8 cellular contexts compared by ENCODE assay signal in genomic region chr15:52019394-52020252, GRCh38. TPM values are rescaled to one million over a fixed set of nuclear protein-coding genes. Genes with fewer than 3 reads are reported as not detected.
DNase-seq lines count a peak whose midpoint lies in the region; ATAC-seq and TF ChIP-seq lines count a peak whose summit lies in the region.

No MANE protein-coding gene starts in this region.

- H3K4me3 ChIP-seq in DOHH2 (ENCODE audit: low read length) (peak overlapping the region; percentile 90), HUES6 (ENCODE audit: low read depth, low read length) (peak overlapping the region; percentile 84), psoas muscle (peak overlapping the region; percentile 65), urinary bladder (ENCODE audit: low read depth, low read length) (peak overlapping the region; percentile 80)

- H3K9ac ChIP-seq in HUES6 (ENCODE audit: low read length): peak overlapping the region; percentile 87

- 0 out of 2 replicates have a peak, but pooled peaks cover 3% of the 10 kb centered on the region for H3F3A ChIP-seq in DOHH2 (ENCODE audit: control insufficient read depth, insufficient read depth)

- H3K4me1 ChIP-seq in DOHH2 (ENCODE audit: control insufficient read depth, low read length) (peaks cover 36% of the 10 kb centered on the region), HUES6 (ENCODE audit: control insufficient read depth, insufficient read depth, low read length) (peaks cover 18% of the 10 kb centered on the region), psoas muscle (peaks cover 37% of the 10 kb centered on the region), urinary bladder (ENCODE audit: insufficient read depth) (no peaks in the 10 kb centered on the region)

- DNase-seq in SW480 (ENCODE audit: low spot score) (peak; percentile 76), amniotic epithelial cell (ENCODE audit: low read depth) (peak; percentile 88), left ventricle myocardium superior (peak; percentile 87), psoas muscle (peak; percentile 89 to 95)

- peaks cover 16% of the 10 kb centered on the region; the same call in 1 of the 2 replicates for H4K20me1 ChIP-seq in DOHH2 (ENCODE audit: control insufficient read depth, insufficient read depth, low read depth, low read length)

- H3K9me2 ChIP-seq in DOHH2 (replicated peaks; ENCODE audit: control insufficient read depth, low read length): no peaks in the 10 kb centered on the region

- H3K36me3 ChIP-seq in DOHH2 (ENCODE audit: control insufficient read depth, low read length) (no peaks in the 10 kb centered on the region; the same call in 1 of the 2 replicates), HUES6 (ENCODE audit: control insufficient read depth, insufficient read depth, low read length) (no peaks in the 10 kb centered on the region), psoas muscle (ENCODE audit: insufficient read depth in 1 of 2, low read depth in 1 of 2) (no peaks in the 10 kb centered on the region), urinary bladder (ENCODE audit: insufficient read depth) (no peaks in the 10 kb centered on the region)

- peak overlapping the region; percentile 99 for H3K4me2 ChIP-seq in DOHH2 (ENCODE audit: low read length)

- intact Hi-C loops in left ventricle myocardium superior (cut with micrococcal nuclease) (no loop called here), psoas muscle (cut with DNase I) (loop anchor here (5.0 to 10.0 kb wide), 4 partner anchors 37 to 548 kb away; partner anchors contain the start of gene ARPP19 (in 1 of the 2))

- no peaks in the 10 kb centered on the region for H3K27me3 ChIP-seq in DOHH2 (ENCODE audit: control insufficient read depth, low read length)
- H3K27me3 ChIP-seq in HUES6 (ENCODE audit: control insufficient read depth, insufficient read depth, low read length): no peaks in the 10 kb centered on the region
- H3K27me3 ChIP-seq in psoas muscle (ENCODE audit: insufficient read depth in 3 of 3, low read length in 2 of 3): no peaks in the 10 kb centered on the region

- ATAC-seq in GM21447 (IDR thresholded peaks at IDR 0.05; ENCODE audit: unreplicated experiment) (peak; percentile 50), left ventricle myocardium superior (peak; percentile 79), psoas muscle (peak; percentile 86 to 89 (median 87))

- no peak for TF ChIP-seq CTCF in DOHH2 (IDR thresholded peaks at IDR 0.05; ENCODE audit: low read depth, low read length, poor library complexity, severe bottlenecking)
- TF ChIP-seq CTCF in psoas muscle (IDR thresholded peaks at IDR 0.05): no peak

- WGBS in psoas muscle, 3 donors: 0 to 1% (median 1%) methylated on average over 44 to 100 of the region's 100 CpGs
- under 1% methylated on average over 99 of the region's 100 CpGs for WGBS in urinary bladder

- no peaks in the 10 kb centered on the region for H3K9me3 ChIP-seq in DOHH2 (ENCODE audit: control insufficient read depth, insufficient read depth, low read length)
- H3K9me3 ChIP-seq in HUES6 (ENCODE audit: control insufficient read depth, insufficient read depth, low read depth, low read length): no peaks in the 10 kb centered on the region
- no peaks in the 10 kb centered on the region for H3K9me3 ChIP-seq in psoas muscle

- H3K27ac ChIP-seq in DOHH2 (ENCODE audit: low read depth, low read length) (peak overlapping the region; percentile 55), HUES6 (ENCODE audit: low read depth, low read length) (peak overlapping the region; percentile 56), psoas muscle (peak overlapping the region; percentile 83), urinary bladder (ENCODE audit: low read depth) (peak overlapping the region; percentile 94)

- peaks cover 55% of the 10 kb centered on the region for H3K79me2 ChIP-seq in DOHH2 (ENCODE audit: control insufficient read depth, low read length)

RNA-seq across cellular contexts. Expression of gene MAPK6, which starts 0.6 kb away (rescaled TPM):
- total RNA-seq in left ventricle myocardium superior (17.9 TPM), psoas muscle (10 to 100 TPM; 29.4 to 58.5 (median 47.7) TPM), urinary bladder (50.8 TPM)
- polyA plus RNA-seq in psoas muscle (10 to 100 TPM; 21.1 to 62.7 (median 48.5) TPM), urinary bladder (16.2 TPM)

RNA-seq across cellular contexts. Expression of gene LEO1, which starts 48.0 kb away (rescaled TPM):
- total RNA-seq in left ventricle myocardium superior: 9.0 TPM
- 10 to 100 TPM in 1 of 4 donors, 1 to 10 TPM in 3; 6.2 to 10.2 (median 7.1) TPM for total RNA-seq in psoas muscle
- polyA plus RNA-seq in psoas muscle: 10 to 100 TPM in 2 of 3 donors, 1 to 10 TPM in 1; 7.1 to 18.6 (median 16.3) TPM
- total RNA-seq in urinary bladder: 25.5 TPM
- 12.7 TPM for polyA plus RNA-seq in urinary bladder

Comparison
In these comparisons a context has a peak if more than half of its experiments do, and no peak if none do; other contexts are left out.
1. Peak in every context shown above with its lines: DNase-seq, ATAC-seq, H3K4me3 ChIP-seq and H3K27ac ChIP-seq.